In genomic region chr3:27796365-27796875, GRCh38 we compare ENCODE assay signal across 17 cellular contexts.
"Had no signal": no experiment of that assay in that cellular context is flagged by ENCODE, and none has a peak within 500 bp of the region (broad histone marks: within the 10 kb centered on the region; RNA-seq: fewer than 3 reads in every experiment).

No MANE protein-coding gene starts in this region.

- ATAC-seq: effector memory CD8-positive, alpha-beta T cell; foreskin keratinocyte; left cardiac atrium; lower lobe of right lung; natural killer cell treated with Interleukin-12 subunit alpha and Interleukin-12 subunit beta and Interleukin-15 and Interleukin-18, amount 100 ng/mL, for 72 hours; pancreas; right cardiac atrium had no signal

- H3K36me3 ChIP-seq: left ventricle myocardium inferior, lower lobe of right lung, pancreas had no signal

- DNase-seq: effector memory CD8-positive, alpha-beta T cell; foreskin keratinocyte; kidney; left cardiac atrium; left ventricle myocardium inferior; lower lobe of right lung; mesenchymal stem cell; midbrain; occipital lobe; pancreas; right cardiac atrium; stimulated activated CD4-positive, alpha-beta T cell treated with anti-CD3 and anti-CD28 coated beads, Interleukin-2, amount 100 ng/mL, for 48 hours; stimulated activated naive CD4-positive, alpha-beta T cell treated with Interleukin-2 at 50 U/mL for 16 hours; trophoblast cell had no signal

- H3K4me3 ChIP-seq: left ventricle myocardium inferior, lower lobe of right lung, pancreas, smooth muscle cell had no signal

- FAIRE-seq: kidney, pancreas, urothelium cell line had no signal

- H3K4me2 ChIP-seq: smooth muscle cell had no signal

- H3K27ac ChIP-seq: foreskin keratinocyte, left ventricle myocardium inferior, lower lobe of right lung, pancreas had no signal

- H3K27me3 ChIP-seq: pancreas had no signal

- H3K9me3 ChIP-seq: left ventricle myocardium inferior, lower lobe of right lung, pancreas had no signal

- H3K4me1 ChIP-seq: left ventricle myocardium inferior, lower lobe of right lung, pancreas had no signal
